Comparison of ENCODE assay signal across 34 cellular contexts in genomic region chr5:105929865-105930264, GRCh38.
"Had no signal": no experiment of that assay in that cellular context is flagged by ENCODE, and none has a peak within 500 bp of the region (broad histone marks: within the 10 kb centered on the region; RNA-seq: fewer than 3 reads in every experiment).

No MANE protein-coding gene starts in this region.

- H3K27me3 ChIP-seq: adrenal gland, body of pancreas, brain microvascular endothelial cell, breast epithelium had no signal

- H3K4me1 ChIP-seq: adrenal gland, body of pancreas, breast epithelium had no signal

- H3K9me3 ChIP-seq: adrenal gland, body of pancreas, breast epithelium had no signal

- H3K36me3 ChIP-seq: adrenal gland, brain microvascular endothelial cell, breast epithelium had no signal

- H3K4me3 ChIP-seq: adrenal gland, body of pancreas, breast epithelium had no signal

- ATAC-seq: activated CD8-positive, alpha-beta T cell treated with anti-CD3 and anti-CD28 coated beads for 36 hours; activated naive CD4-positive, alpha-beta T cell treated with anti-CD3 and anti-CD28 coated beads, Interleukin-2, amount 50 U/mL, for 72 hours; activated T-cell treated with anti-CD3 and anti-CD28 coated beads, Interleukin-2, amount 50 U/mL, for 4 hours; activated T-cell treated with anti-CD3 and anti-CD28 coated beads, Interleukin-2, amount 50 U/mL, for 72 hours; activated T-helper 17 cell treated with anti-CD3 and anti-CD28 coated beads, Interleukin-2, amount 50 U/mL, for 72 hours; body of pancreas had no signal

- FAIRE-seq: astrocyte, TTC549 had no signal

- DNase-seq: activated B cell treated with CpG ODN at 0.5 μM for 24 hours; activated CD4-positive, alpha-beta memory T cell treated with anti-CD3 and anti-CD28 coated beads for 36 hours; activated CD4-positive, alpha-beta T cell treated with anti-CD3 and anti-CD28 coated beads for 4 hours; activated CD4-positive, alpha-beta T cell treated with anti-CD3 and anti-CD28 coated beads, Interleukin-2, amount 10 ng/mL, durations not matched to agents 24 days and 14 days; activated CD4-positive, alpha-beta T cell treated with anti-CD3 and anti-CD28 coated beads, Interleukin-2, amount 50 U/mL, for 1 hour; activated CD4-positive, alpha-beta T cell treated with anti-CD3 and anti-CD28 coated beads, Interleukin-2, amount 50 U/mL, for 4 hours; activated CD4-positive, CD25-positive, alpha-beta regulatory T cell treated with anti-CD3 and anti-CD28 coated beads, Interleukin-2, amount 50 U/mL, for 72 hours; activated CD8-positive, alpha-beta memory T cell treated with anti-CD3 and anti-CD28 coated beads, Interleukin-2, amount 50 U/mL, for 4 hours; activated CD8-positive, alpha-beta T cell treated with anti-CD3 and anti-CD28 coated beads for 36 hours; activated effector memory CD4-positive, alpha-beta T cell treated with anti-CD3 and anti-CD28 coated beads, Interleukin-2, amount 50 U/mL, for 16 hours; activated gamma-delta T cell treated with Interleukin-2 at 50 U/mL for 16 hours; activated naive CD4-positive, alpha-beta T cell; activated naive CD4-positive, alpha-beta T cell treated with anti-CD3 and anti-CD28 coated beads for 36 hours; activated naive CD4-positive, alpha-beta T cell treated with anti-CD3 and anti-CD28 coated beads, Interleukin-2, amount 50 U/mL, for 16 hours; activated naive CD8-positive, alpha-beta T cell treated with anti-CD3 and anti-CD28 coated beads for 36 hours; activated T-cell treated with anti-CD3 and anti-CD28 coated beads for 4 hours; activated T-cell treated with anti-CD3 and anti-CD28 coated beads, Interleukin-2, amount 50 U/mL, for 1 hour; activated T-cell treated with anti-CD3 and anti-CD28 coated beads, Interleukin-2, amount 50 U/mL, for 4 hours; activated T-cell treated with anti-CD3 and anti-CD28 coated beads, Interleukin-2, amount 50 U/mL, for 72 hours; adrenal gland; amniotic stem cell; aorta; body of pancreas; brain microvascular endothelial cell; central memory CD4-positive, alpha-beta T cell; T-helper 1 cell; T-helper 2 cell; T-helper 9 cell had no signal

- H3K27ac ChIP-seq: adrenal gland, body of pancreas, brain microvascular endothelial cell, breast epithelium, VCaP had no signal
